24 cellular contexts compared by ENCODE assay signal in genomic region chr11:6406370-6406769, GRCh38. TPM values are rescaled to one million over a fixed set of nuclear protein-coding genes. Genes with fewer than 3 reads are reported as not detected.
DNase-seq lines count a peak whose midpoint lies in the region; ATAC-seq and TF ChIP-seq lines count a peak whose summit lies in the region.
"Had no signal": no experiment of that assay in that cellular context is flagged by ENCODE, and none has a peak within 500 bp of the region (broad histone marks: within the 10 kb centered on the region; RNA-seq: fewer than 3 reads in every experiment).

No MANE protein-coding gene starts in this region.

- no peaks in the 10 kb centered on the region for H3K27me3 Mint-ChIP-seq in activated naive CD4-positive, alpha-beta T cell treated with anti-CD3 and anti-CD28 coated beads, Interleukin-2, amount 50 U/mL, for 24 hours
- H3K27me3 Mint-ChIP-seq in activated B cell treated with CpG ODN at 0.5 μM for 24 hours, result no peaks in the 10 kb centered on the region
- H3K27me3 Mint-ChIP-seq in glutamatergic neuron (ENCODE audit: unreplicated experiment), result peaks cover 5% of the 10 kb centered on the region
- H3K27me3 Mint-ChIP-seq in chondrocyte (ENCODE audit: low read depth), result no peaks in the 10 kb centered on the region
- H3K27me3 Mint-ChIP-seq: stimulated activated memory B cell treated with anti-CD40 and anti-IgM and Interleukin-4, amounts not matched to agents 10 μg/mL and 1 μg/mL and 100 μg/mL, for 72 hours had no signal

- CTCF ChIA-PET in activated B cell treated with CpG ODN at 0.5 μM for 24 hours (lab: Charles Lee), result interaction anchor here (0.6 kb wide), 1 partner anchor 41 kb away, joined by 3 read pairs; no protein-coding TSS in a partner anchor

- intact Hi-C loops in activated B cell treated with CpG ODN at 0.5 μM for 24 hours (cut with micrococcal nuclease), result no loop called here

- no peak for DNase-seq in activated naive CD4-positive, alpha-beta T cell treated with anti-CD3 and anti-CD28 coated beads, Interleukin-2, amount 50 U/mL, for 16 hours
- DNase-seq in activated B cell treated with CpG ODN at 0.5 μM for 24 hours, result no peak
- DNase-seq in glutamatergic neuron, result no peak
- DNase-seq in GM03348 (ENCODE audit: low spot score), result no peak
- no peak for DNase-seq in chondrocyte (ENCODE audit: low spot score)
- DNase-seq in iPS-NIHi11 (ENCODE audit: low spot score), result no peak
- DNase-seq: activated CD8-positive, alpha-beta memory T cell treated with anti-CD3 and anti-CD28 coated beads, Interleukin-2, amount 50 U/mL, for 48 hours; activated effector memory CD4-positive, alpha-beta T cell treated with Interleukin-2 at 50 U/mL for 16 hours; amygdala; EL; IMR-90; mesendoderm; NCI-H1092; NCI-H187 treated with DMSO at 0.1 percent for 48 hours; NCI-H526 treated with DMSO at 0.1 percent for 48 hours; ovary; retina; stimulated activated CD4-positive, alpha-beta T cell treated with anti-CD3 and anti-CD28 coated beads, Interleukin-2, amount 100 ng/mL, for 48 hours; T-helper 1 cell; testis had no signal

- POLR2A ChIA-PET in activated B cell treated with CpG ODN at 0.5 μM for 24 hours (lab: Charles Lee), result no interaction called here

- peak overlapping the region; percentile 83 for H3K27ac Mint-ChIP-seq in activated naive CD4-positive, alpha-beta T cell treated with anti-CD3 and anti-CD28 coated beads, Interleukin-2, amount 50 U/mL, for 24 hours
- H3K27ac Mint-ChIP-seq in activated B cell treated with CpG ODN at 0.5 μM for 24 hours, result peak overlapping the region; percentile 13
- no peak overlapping the region for H3K27ac Mint-ChIP-seq in glutamatergic neuron (ENCODE audit: unreplicated experiment)
- no peak overlapping the region for H3K27ac Mint-ChIP-seq in chondrocyte (ENCODE audit: unreplicated experiment)
- H3K27ac Mint-ChIP-seq: nephron; stimulated activated memory B cell treated with anti-CD40 and anti-IgM and Interleukin-4, amounts not matched to agents 10 μg/mL and 1 μg/mL and 100 μg/mL, for 72 hours had no signal

- peaks cover 6% of the 10 kb centered on the region for H3K36me3 Mint-ChIP-seq in activated naive CD4-positive, alpha-beta T cell treated with anti-CD3 and anti-CD28 coated beads, Interleukin-2, amount 50 U/mL, for 24 hours
- peaks cover 19% of the 10 kb centered on the region for H3K36me3 Mint-ChIP-seq in activated B cell treated with CpG ODN at 0.5 μM for 24 hours (ENCODE audit: low read depth)
- no peaks in the 10 kb centered on the region for H3K36me3 Mint-ChIP-seq in glutamatergic neuron (ENCODE audit: unreplicated experiment)
- peaks cover 12% of the 10 kb centered on the region for H3K36me3 Mint-ChIP-seq in chondrocyte (ENCODE audit: low read depth)

- ATAC-seq in activated B cell treated with CpG ODN at 0.5 μM for 24 hours (ENCODE audit: low read depth), result no peak
- ATAC-seq: HCT116; stimulated activated memory B cell treated with anti-CD40 and anti-IgM and Interleukin-4, amounts not matched to agents 10 μg/mL and 1 μg/mL and 100 μg/mL, for 72 hours had no signal

- TF ChIP-seq CTCF in activated B cell treated with CpG ODN at 0.5 μM for 24 hours (IDR thresholded peaks at IDR 0.05) (no peak), glutamatergic neuron (IDR thresholded peaks at IDR 0.05; ENCODE audit: partially characterized antibody, unreplicated experiment) (no peak), chondrocyte (IDR thresholded peaks at IDR 0.05) (no peak)

- H3K9me3 Mint-ChIP-seq in activated naive CD4-positive, alpha-beta T cell treated with anti-CD3 and anti-CD28 coated beads, Interleukin-2, amount 50 U/mL, for 24 hours, result no peaks in the 10 kb centered on the region
- H3K9me3 Mint-ChIP-seq in activated B cell treated with CpG ODN at 0.5 μM for 24 hours (no peaks in the 10 kb centered on the region), glutamatergic neuron (ENCODE audit: unreplicated experiment) (peaks cover 2% of the 10 kb centered on the region), chondrocyte (ENCODE audit: low read depth) (no peaks in the 10 kb centered on the region)
- H3K9me3 Mint-ChIP-seq: nephron; stimulated activated memory B cell treated with anti-CD40 and anti-IgM and Interleukin-4, amounts not matched to agents 10 μg/mL and 1 μg/mL and 100 μg/mL, for 72 hours had no signal

- peak overlapping the region; percentile 60 for H3K4me3 Mint-ChIP-seq in activated naive CD4-positive, alpha-beta T cell treated with anti-CD3 and anti-CD28 coated beads, Interleukin-2, amount 50 U/mL, for 24 hours
- H3K4me3 Mint-ChIP-seq in activated B cell treated with CpG ODN at 0.5 μM for 24 hours, result no peak overlapping the region
- H3K4me3 Mint-ChIP-seq in glutamatergic neuron (ENCODE audit: unreplicated experiment), result peak overlapping the region; percentile 32
- H3K4me3 Mint-ChIP-seq in chondrocyte (ENCODE audit: unreplicated experiment), result no peak overlapping the region
- H3K4me3 Mint-ChIP-seq: nephron; stimulated activated memory B cell treated with anti-CD40 and anti-IgM and Interleukin-4, amounts not matched to agents 10 μg/mL and 1 μg/mL and 100 μg/mL, for 72 hours had no signal

- peaks cover 76% of the 10 kb centered on the region for H3K4me1 Mint-ChIP-seq in activated naive CD4-positive, alpha-beta T cell treated with anti-CD3 and anti-CD28 coated beads, Interleukin-2, amount 50 U/mL, for 24 hours
- H3K4me1 Mint-ChIP-seq in activated B cell treated with CpG ODN at 0.5 μM for 24 hours (peaks cover 56% of the 10 kb centered on the region), glutamatergic neuron (ENCODE audit: low read depth, unreplicated experiment) (peaks cover 18% of the 10 kb centered on the region), chondrocyte (ENCODE audit: low read depth) (no peaks in the 10 kb centered on the region)

RNA-seq across cellular contexts. Expression of gene APBB1, which starts 12.5 kb away (rescaled TPM):
- 20.6 and 22.1 TPM in 2 replicates for total RNA-seq in activated B cell treated with CpG ODN at 0.5 μM for 24 hours
- total RNA-seq in glutamatergic neuron (ENCODE audit: unreplicated experiment), result 142 TPM
- 34.5 to 42.5 TPM (median 36.4 TPM) in 3 replicates for total RNA-seq in chondrocyte

RNA-seq across cellular contexts. Expression of gene SMPD1, which starts 16.1 kb away (rescaled TPM):
- total RNA-seq in activated B cell treated with CpG ODN at 0.5 μM for 24 hours (14.1 and 16.9 TPM in 2 replicates), glutamatergic neuron (ENCODE audit: unreplicated experiment) (38.5 TPM), chondrocyte (81.1 to 102 TPM (median 99.4 TPM) in 3 replicates)

RNA-seq across cellular contexts. Expression of gene HPX, which starts 34.4 kb away (rescaled TPM):
- total RNA-seq in activated B cell treated with CpG ODN at 0.5 μM for 24 hours (0.40 TPM in 1 of 2 replicates, not detected in the other), glutamatergic neuron (ENCODE audit: unreplicated experiment) (9.6 TPM), chondrocyte (2.6 to 3.8 TPM (median 3.2 TPM) in 3 replicates)

Comparison
In these comparisons a context has a peak if more than half of its experiments do, and no peak if none do; other contexts are left out.
1. H3K27ac Mint-ChIP-seq: peak in activated naive CD4-positive, alpha-beta T cell treated with anti-CD3 and anti-CD28 coated beads, Interleukin-2, amount 50 U/mL, for 24 hours (single experiment) and activated B cell treated with CpG ODN at 0.5 μM for 24 hours (single experiment); none in glutamatergic neuron (single experiment) and chondrocyte (single experiment).
2. H3K4me3 Mint-ChIP-seq: peak in activated naive CD4-positive, alpha-beta T cell treated with anti-CD3 and anti-CD28 coated beads, Interleukin-2, amount 50 U/mL, for 24 hours (single experiment) and glutamatergic neuron (single experiment); none in activated B cell treated with CpG ODN at 0.5 μM for 24 hours (single experiment) and chondrocyte (single experiment).